Comparison of ENCODE assay signal across 15 cellular contexts in genomic region chr1:228273720-228274451, GRCh38.
DNase-seq lines count a peak whose midpoint lies in the region; ATAC-seq and TF ChIP-seq lines count a peak whose summit lies in the region.
"Had no signal": no experiment of that assay in that cellular context is flagged by ENCODE, and none has a peak within 500 bp of the region (broad histone marks: within the 10 kb centered on the region; RNA-seq: fewer than 3 reads in every experiment).

No MANE protein-coding gene starts in this region.

- no peak for TF ChIP-seq POLR2A in suprapubic skin (IDR thresholded peaks at IDR 0.05)

- ATAC-seq in Right ventricle myocardium inferior: no peak
- ATAC-seq in natural killer cell treated with Interleukin-12 subunit alpha and Interleukin-12 subunit beta and Interleukin-15 and Interleukin-18, amount 100 ng/mL, for 72 hours: no peak
- no peak for ATAC-seq in HG03196 (IDR thresholded peaks at IDR 0.05; ENCODE audit: unreplicated experiment)
- ATAC-seq: left colon had no signal

- no peaks in the 10 kb centered on the region for H3K9me3 Mint-ChIP-seq in natural killer cell treated with Interleukin-12 subunit alpha and Interleukin-12 subunit beta and Interleukin-15 and Interleukin-18, amount 100 ng/mL, for 72 hours

- TF ChIP-seq EP300 in suprapubic skin (IDR thresholded peaks at IDR 0.05): no peak

- TF ChIP-seq CTCF in right atrium auricular region (IDR thresholded peaks at IDR 0.05): no peak
- TF ChIP-seq CTCF in suprapubic skin (IDR thresholded peaks at IDR 0.05): no peak

- no peaks in the 10 kb centered on the region for H3K36me3 Mint-ChIP-seq in natural killer cell treated with Interleukin-12 subunit alpha and Interleukin-12 subunit beta and Interleukin-15 and Interleukin-18, amount 100 ng/mL, for 72 hours

- H3K27ac Mint-ChIP-seq in natural killer cell treated with Interleukin-12 subunit alpha and Interleukin-12 subunit beta and Interleukin-15 and Interleukin-18, amount 100 ng/mL, for 72 hours: no peak overlapping the region

- H3K27ac ChIP-seq in right atrium auricular region (peak overlapping the region in 1 of 2 donors; percentile 74), suprapubic skin (no peak overlapping the region)
- H3K27ac ChIP-seq: tibial artery had no signal

- H3K4me3 ChIP-seq in right atrium auricular region (no peak overlapping the region), suprapubic skin (no peak overlapping the region)
- H3K4me3 ChIP-seq: heart right ventricle, tibial artery had no signal

- peak overlapping the region; percentile 79 for H3K4me3 Mint-ChIP-seq in natural killer cell treated with Interleukin-12 subunit alpha and Interleukin-12 subunit beta and Interleukin-15 and Interleukin-18, amount 100 ng/mL, for 72 hours

- intact Hi-C loops in Right ventricle myocardium inferior (cut with DNase I): no loop called here

- peak; percentile 57 for DNase-seq in Right ventricle myocardium inferior (ENCODE audit: missing footprints)
- DNase-seq in right atrium auricular region (ENCODE audit: low spot score): no peak
- DNase-seq in ecto neural progenitor cell (ENCODE audit: low spot score): peak; percentile 47
- peak; percentile 56 for DNase-seq in natural killer cell treated with Interleukin-12 subunit alpha and Interleukin-12 subunit beta and Interleukin-15 and Interleukin-18, amount 100 ng/mL, for 72 hours (ENCODE audit: low spot score)
- DNase-seq in T-helper 9 cell: no peak
- no peak for DNase-seq in COR-L47 (lab: John Stamatoyannopoulos, UW)
- no peak for DNase-seq in suprapubic skin (ENCODE audit: low spot score in 2 of 2)
- DNase-seq: MM.1S, NCI-H2029 treated with DMSO at 0.1 percent for 48 hours, retina, RPMI8226 had no signal

- H3K27me3 Mint-ChIP-seq in natural killer cell treated with Interleukin-12 subunit alpha and Interleukin-12 subunit beta and Interleukin-15 and Interleukin-18, amount 100 ng/mL, for 72 hours: no peaks in the 10 kb centered on the region

- H3K4me1 ChIP-seq in right atrium auricular region (peaks cover 0 to 22% of the 10 kb centered on the region in 2 donors), suprapubic skin (peaks cover 15% of the 10 kb centered on the region)

- no peaks in the 10 kb centered on the region for H3K9me3 ChIP-seq in right atrium auricular region
- no peaks in the 10 kb centered on the region for H3K9me3 ChIP-seq in suprapubic skin
- H3K9me3 ChIP-seq: heart right ventricle, tibial artery had no signal

- 94% methylated on average over 19 of the region's 39 CpGs for WGBS in suprapubic skin

- H3K4me1 Mint-ChIP-seq in natural killer cell treated with Interleukin-12 subunit alpha and Interleukin-12 subunit beta and Interleukin-15 and Interleukin-18, amount 100 ng/mL, for 72 hours (ENCODE audit: low read depth in 2 of 2): peaks cover 4 to 10% of the 10 kb centered on the region in 2 donors

- peaks cover 68% of the 10 kb centered on the region for H3K36me3 ChIP-seq in right atrium auricular region
- peaks cover 13% of the 10 kb centered on the region for H3K36me3 ChIP-seq in suprapubic skin

- H3K27me3 ChIP-seq in right atrium auricular region: no peaks in the 10 kb centered on the region
- no peaks in the 10 kb centered on the region for H3K27me3 ChIP-seq in suprapubic skin
- H3K27me3 ChIP-seq: heart right ventricle, tibial artery had no signal

Comparison
In these comparisons a context has a peak if more than half of its experiments do, and no peak if none do; other contexts are left out.
1. DNase-seq: peak in Right ventricle myocardium inferior (single experiment), ecto neural progenitor cell (single experiment) and natural killer cell treated with Interleukin-12 subunit alpha and Interleukin-12 subunit beta and Interleukin-15 and Interleukin-18, amount 100 ng/mL, for 72 hours (single experiment); none in right atrium auricular region (single experiment), T-helper 9 cell (single experiment), COR-L47 (single experiment) and suprapubic skin (0 of 2).